ENCODE assay signal across 1 cellular context in the genomic region with DNA sequence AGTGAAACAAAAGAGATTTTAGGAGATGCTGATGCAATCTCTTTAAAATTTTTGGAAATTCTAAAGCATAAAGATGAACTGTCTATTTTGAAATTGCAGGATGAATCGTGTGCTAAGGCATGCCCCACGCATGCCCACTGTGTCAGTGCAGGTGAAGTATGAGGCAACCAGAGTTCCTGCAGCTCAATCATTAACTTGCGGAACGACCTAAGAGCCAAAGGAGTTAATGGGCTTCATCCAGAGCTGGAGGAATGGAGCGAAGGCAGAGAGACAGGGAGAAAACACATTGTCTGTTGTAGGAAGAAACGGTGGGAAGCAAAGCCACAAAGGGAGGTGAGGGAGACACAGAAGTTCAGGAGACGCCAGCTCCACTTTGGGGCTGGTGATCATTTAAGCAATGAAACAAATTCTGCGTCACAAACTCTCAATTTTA.
TF ChIP-seq lines count a peak whose summit lies in the region.

No MANE protein-coding gene starts in this region.

TF ChIP-seq in HepG2, 621 proteins besides CTCF, POLR2A, EP300 and RAD21 (continued from another document and continues in another):
- TF ChIP-seq, protein P1, sequence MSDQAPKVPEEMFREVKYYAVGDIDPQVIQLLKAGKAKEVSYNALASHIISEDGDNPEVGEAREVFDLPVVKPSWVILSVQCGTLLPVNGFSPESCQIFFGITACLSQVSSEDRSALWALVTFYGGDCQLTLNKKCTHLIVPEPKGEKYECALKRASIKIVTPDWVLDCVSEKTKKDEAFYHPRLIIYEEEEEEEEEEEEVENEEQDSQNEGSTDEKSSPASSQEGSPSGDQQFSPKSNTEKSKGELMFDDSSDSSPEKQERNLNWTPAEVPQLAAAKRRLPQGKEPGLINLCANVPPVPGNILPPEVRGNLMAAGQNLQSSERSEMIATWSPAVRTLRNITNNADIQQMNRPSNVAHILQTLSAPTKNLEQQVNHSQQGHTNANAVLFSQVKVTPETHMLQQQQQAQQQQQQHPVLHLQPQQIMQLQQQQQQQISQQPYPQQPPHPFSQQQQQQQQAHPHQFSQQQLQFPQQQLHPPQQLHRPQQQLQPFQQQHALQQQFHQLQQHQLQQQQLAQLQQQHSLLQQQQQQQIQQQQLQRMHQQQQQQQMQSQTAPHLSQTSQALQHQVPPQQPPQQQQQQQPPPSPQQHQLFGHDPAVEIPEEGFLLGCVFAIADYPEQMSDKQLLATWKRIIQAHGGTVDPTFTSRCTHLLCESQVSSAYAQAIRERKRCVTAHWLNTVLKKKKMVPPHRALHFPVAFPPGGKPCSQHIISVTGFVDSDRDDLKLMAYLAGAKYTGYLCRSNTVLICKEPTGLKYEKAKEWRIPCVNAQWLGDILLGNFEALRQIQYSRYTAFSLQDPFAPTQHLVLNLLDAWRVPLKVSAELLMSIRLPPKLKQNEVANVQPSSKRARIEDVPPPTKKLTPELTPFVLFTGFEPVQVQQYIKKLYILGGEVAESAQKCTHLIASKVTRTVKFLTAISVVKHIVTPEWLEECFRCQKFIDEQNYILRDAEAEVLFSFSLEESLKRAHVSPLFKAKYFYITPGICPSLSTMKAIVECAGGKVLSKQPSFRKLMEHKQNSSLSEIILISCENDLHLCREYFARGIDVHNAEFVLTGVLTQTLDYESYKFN (CRISPR knock-in tag; conservative IDR thresholded peaks at IDR 0.05): 0 out of 2 replicates have a peak, but pooled peaks have one; percentile 23
- 0 out of 2 replicates have a peak, but pooled peaks have one; percentile 51 for TF ChIP-seq KLF11 (CRISPR knock-in tag; IDR thresholded peaks at IDR 0.05)
- TF ChIP-seq ZMYM4 (CRISPR knock-in tag; IDR thresholded peaks at IDR 0.05): peak; percentile 49; the same call in 1 of the 2 replicates
- peak; percentile 6; the same call in 1 of the 2 replicates for TF ChIP-seq ATF7 (IDR thresholded peaks at IDR 0.05)
- no peak for TF ChIP-seq ATF7 (CRISPR knock-in tag; IDR thresholded peaks at IDR 0.05)
- no peak for TF ChIP-seq FOXO4 (CRISPR knock-in tag; conservative IDR thresholded peaks at IDR 0.05)
- peak; percentile 33; the same call in 1 of the 2 replicates for TF ChIP-seq MLX (CRISPR knock-in tag; IDR thresholded peaks at IDR 0.05)
- peak; percentile 94 for TF ChIP-seq CEBPG (CRISPR knock-in tag; IDR thresholded peaks at IDR 0.05)
- no peak for TF ChIP-seq REL (CRISPR knock-in tag; conservative IDR thresholded peaks at IDR 0.05)
- peak; percentile 70 for TF ChIP-seq ARID5B (CRISPR knock-in tag; IDR thresholded peaks at IDR 0.05)
- TF ChIP-seq ZEB1 (IDR thresholded peaks at IDR 0.05; ENCODE audit: insufficient replicate concordance, low read depth): peak; percentile 72
- no peak for TF ChIP-seq KLF16 (CRISPR knock-in tag; IDR thresholded peaks at IDR 0.05)
- TF ChIP-seq CBX5 (CRISPR knock-in tag; IDR thresholded peaks at IDR 0.05; ENCODE audit: borderline replicate concordance): peak; percentile 69; the same call in 1 of the 2 replicates
- 0 out of 2 replicates have a peak, but pooled peaks have one; percentile 16 for TF ChIP-seq KAT8 (CRISPR knock-in tag; IDR thresholded peaks at IDR 0.05)
- TF ChIP-seq ZNF652 (CRISPR knock-in tag; IDR thresholded peaks at IDR 0.05; ENCODE audit: borderline replicate concordance, low read depth): peak; percentile 88
- 0 out of 2 replicates have a peak, but pooled peaks have one; percentile 55 for TF ChIP-seq MYPOP (CRISPR knock-in tag; IDR thresholded peaks at IDR 0.05)
- TF ChIP-seq MED8 (CRISPR knock-in tag; IDR thresholded peaks at IDR 0.05; ENCODE audit: insufficient replicate concordance): no peak
- TF ChIP-seq FOXO1 (CRISPR knock-in tag; IDR thresholded peaks at IDR 0.05): 0 out of 2 replicates have a peak, but pooled peaks have one; percentile 11
- peak; percentile 23 for TF ChIP-seq XRCC5 (optimal IDR thresholded peaks at IDR 0.05; ENCODE audit: low read length)
- TF ChIP-seq, protein P2, sequence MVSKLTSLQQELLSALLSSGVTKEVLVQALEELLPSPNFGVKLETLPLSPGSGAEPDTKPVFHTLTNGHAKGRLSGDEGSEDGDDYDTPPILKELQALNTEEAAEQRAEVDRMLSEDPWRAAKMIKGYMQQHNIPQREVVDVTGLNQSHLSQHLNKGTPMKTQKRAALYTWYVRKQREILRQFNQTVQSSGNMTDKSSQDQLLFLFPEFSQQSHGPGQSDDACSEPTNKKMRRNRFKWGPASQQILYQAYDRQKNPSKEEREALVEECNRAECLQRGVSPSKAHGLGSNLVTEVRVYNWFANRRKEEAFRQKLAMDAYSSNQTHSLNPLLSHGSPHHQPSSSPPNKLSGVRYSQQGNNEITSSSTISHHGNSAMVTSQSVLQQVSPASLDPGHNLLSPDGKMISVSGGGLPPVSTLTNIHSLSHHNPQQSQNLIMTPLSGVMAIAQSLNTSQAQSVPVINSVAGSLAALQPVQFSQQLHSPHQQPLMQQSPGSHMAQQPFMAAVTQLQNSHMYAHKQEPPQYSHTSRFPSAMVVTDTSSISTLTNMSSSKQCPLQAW (CRISPR knock-in tag; IDR thresholded peaks at IDR 0.05): peak; percentile 99
- 0 out of 2 replicates have a peak, but pooled peaks have one; percentile 45 for TF ChIP-seq ZFAT (CRISPR knock-in tag; conservative IDR thresholded peaks at IDR 0.05)
- TF ChIP-seq SOX5 (CRISPR knock-in tag; IDR thresholded peaks at IDR 0.05; ENCODE audit: borderline replicate concordance): no peak; the same call in 1 of the 2 replicates
- peak; percentile 59 for TF ChIP-seq SALL1 (CRISPR knock-in tag; IDR thresholded peaks at IDR 0.05)
- no peak for TF ChIP-seq NONO (IDR thresholded peaks at IDR 0.05)
- peak; percentile 32; the same call in 1 of the 2 replicates for TF ChIP-seq NONO (CRISPR knock-in tag; conservative IDR thresholded peaks at IDR 0.05)
- no peak for TF ChIP-seq RBM39 (IDR thresholded peaks at IDR 0.05; ENCODE audit: low read depth, low read length, poor library complexity, severe bottlenecking)
- TF ChIP-seq, protein P3, sequence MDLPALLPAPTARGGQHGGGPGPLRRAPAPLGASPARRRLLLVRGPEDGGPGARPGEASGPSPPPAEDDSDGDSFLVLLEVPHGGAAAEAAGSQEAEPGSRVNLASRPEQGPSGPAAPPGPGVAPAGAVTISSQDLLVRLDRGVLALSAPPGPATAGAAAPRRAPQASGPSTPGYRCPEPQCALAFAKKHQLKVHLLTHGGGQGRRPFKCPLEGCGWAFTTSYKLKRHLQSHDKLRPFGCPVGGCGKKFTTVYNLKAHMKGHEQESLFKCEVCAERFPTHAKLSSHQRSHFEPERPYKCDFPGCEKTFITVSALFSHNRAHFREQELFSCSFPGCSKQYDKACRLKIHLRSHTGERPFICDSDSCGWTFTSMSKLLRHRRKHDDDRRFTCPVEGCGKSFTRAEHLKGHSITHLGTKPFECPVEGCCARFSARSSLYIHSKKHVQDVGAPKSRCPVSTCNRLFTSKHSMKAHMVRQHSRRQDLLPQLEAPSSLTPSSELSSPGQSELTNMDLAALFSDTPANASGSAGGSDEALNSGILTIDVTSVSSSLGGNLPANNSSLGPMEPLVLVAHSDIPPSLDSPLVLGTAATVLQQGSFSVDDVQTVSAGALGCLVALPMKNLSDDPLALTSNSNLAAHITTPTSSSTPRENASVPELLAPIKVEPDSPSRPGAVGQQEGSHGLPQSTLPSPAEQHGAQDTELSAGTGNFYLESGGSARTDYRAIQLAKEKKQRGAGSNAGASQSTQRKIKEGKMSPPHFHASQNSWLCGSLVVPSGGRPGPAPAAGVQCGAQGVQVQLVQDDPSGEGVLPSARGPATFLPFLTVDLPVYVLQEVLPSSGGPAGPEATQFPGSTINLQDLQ (CRISPR knock-in tag; IDR thresholded peaks at IDR 0.05): no peak
- no peak for TF ChIP-seq KAT2B (IDR thresholded peaks at IDR 0.05; ENCODE audit: borderline replicate concordance, low read depth, low read length)
- peak; percentile 29; the same call in 1 of the 2 replicates for TF ChIP-seq TSC22D2 (CRISPR knock-in tag; IDR thresholded peaks at IDR 0.05; ENCODE audit: borderline replicate concordance)
- no peak for TF ChIP-seq ZMYM2 (CRISPR knock-in tag; IDR thresholded peaks at IDR 0.05)
- no peak for TF ChIP-seq PRDM10 (CRISPR knock-in tag; IDR thresholded peaks at IDR 0.05; ENCODE audit: low read depth)
- no peak for TF ChIP-seq SOX13 (IDR thresholded peaks at IDR 0.05)
- 0 out of 4 replicates have a peak, but pooled peaks of 1 of the 2 experiments have one; percentile 46 for TF ChIP-seq SOX13 (CRISPR knock-in tag; conservative IDR thresholded peaks at IDR 0.05 in 1 of 2, IDR thresholded peaks at IDR 0.05 in 1 of 2)
- TF ChIP-seq, protein P4, sequence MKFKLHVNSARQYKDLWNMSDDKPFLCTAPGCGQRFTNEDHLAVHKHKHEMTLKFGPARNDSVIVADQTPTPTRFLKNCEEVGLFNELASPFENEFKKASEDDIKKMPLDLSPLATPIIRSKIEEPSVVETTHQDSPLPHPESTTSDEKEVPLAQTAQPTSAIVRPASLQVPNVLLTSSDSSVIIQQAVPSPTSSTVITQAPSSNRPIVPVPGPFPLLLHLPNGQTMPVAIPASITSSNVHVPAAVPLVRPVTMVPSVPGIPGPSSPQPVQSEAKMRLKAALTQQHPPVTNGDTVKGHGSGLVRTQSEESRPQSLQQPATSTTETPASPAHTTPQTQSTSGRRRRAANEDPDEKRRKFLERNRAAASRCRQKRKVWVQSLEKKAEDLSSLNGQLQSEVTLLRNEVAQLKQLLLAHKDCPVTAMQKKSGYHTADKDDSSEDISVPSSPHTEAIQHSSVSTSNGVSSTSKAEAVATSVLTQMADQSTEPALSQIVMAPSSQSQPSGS (CRISPR knock-in tag; IDR thresholded peaks at IDR 0.05): peak; percentile 47; the same call in 1 of the 2 replicates
- TF ChIP-seq ISL2 (CRISPR knock-in tag; IDR thresholded peaks at IDR 0.05): no peak
- peak; percentile 90 for TF ChIP-seq ZNF331 (CRISPR knock-in tag; IDR thresholded peaks at IDR 0.05)
- no peak for TF ChIP-seq ZNF619 (CRISPR knock-in tag; IDR thresholded peaks at IDR 0.05)
